ENCODE assay signal across 1 cellular context in the genomic region with DNA sequence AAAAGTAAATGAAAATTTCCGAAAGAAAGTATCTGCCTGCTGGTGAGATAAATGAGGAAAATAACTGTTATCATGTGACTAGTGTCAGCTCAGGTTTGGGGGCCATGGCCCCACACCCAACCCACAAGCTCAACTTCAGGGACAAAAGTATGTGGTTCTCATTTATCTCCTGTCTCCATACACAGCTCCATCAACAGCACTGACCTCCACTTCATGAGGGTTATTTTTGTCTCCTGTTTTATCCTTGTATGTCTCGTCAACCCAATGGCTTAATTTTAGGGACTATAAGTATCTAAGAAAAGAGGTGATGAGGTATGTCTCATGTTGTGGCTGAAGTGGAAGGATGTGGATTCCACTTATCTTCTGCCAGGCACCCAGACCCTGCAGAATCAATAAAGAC.
TF ChIP-seq lines count a peak whose summit lies in the region.

No MANE protein-coding gene starts in this region.

TF ChIP-seq in K562, 482 proteins besides CTCF, POLR2A, EP300 and RAD21 (continued from another document and continues in another):
- TF ChIP-seq, protein P1, sequence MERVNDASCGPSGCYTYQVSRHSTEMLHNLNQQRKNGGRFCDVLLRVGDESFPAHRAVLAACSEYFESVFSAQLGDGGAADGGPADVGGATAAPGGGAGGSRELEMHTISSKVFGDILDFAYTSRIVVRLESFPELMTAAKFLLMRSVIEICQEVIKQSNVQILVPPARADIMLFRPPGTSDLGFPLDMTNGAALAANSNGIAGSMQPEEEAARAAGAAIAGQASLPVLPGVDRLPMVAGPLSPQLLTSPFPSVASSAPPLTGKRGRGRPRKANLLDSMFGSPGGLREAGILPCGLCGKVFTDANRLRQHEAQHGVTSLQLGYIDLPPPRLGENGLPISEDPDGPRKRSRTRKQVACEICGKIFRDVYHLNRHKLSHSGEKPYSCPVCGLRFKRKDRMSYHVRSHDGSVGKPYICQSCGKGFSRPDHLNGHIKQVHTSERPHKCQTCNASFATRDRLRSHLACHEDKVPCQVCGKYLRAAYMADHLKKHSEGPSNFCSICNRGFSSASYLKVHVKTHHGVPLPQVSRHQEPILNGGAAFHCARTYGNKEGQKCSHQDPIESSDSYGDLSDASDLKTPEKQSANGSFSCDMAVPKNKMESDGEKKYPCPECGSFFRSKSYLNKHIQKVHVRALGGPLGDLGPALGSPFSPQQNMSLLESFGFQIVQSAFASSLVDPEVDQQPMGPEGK (CRISPR knock-in tag; IDR thresholded peaks at IDR 0.05; ENCODE audit: borderline replicate concordance): no peak
- TF ChIP-seq TCF3 (CRISPR knock-in tag; IDR thresholded peaks at IDR 0.05) (peak; percentile 74), CEBPG (CRISPR knock-in tag; IDR thresholded peaks at IDR 0.05) (no peak), CEBPG (tag; conservative IDR thresholded peaks at IDR 0.05 in 1 of 2, IDR thresholded peaks at IDR 0.05 in 1 of 2) (no peak), HDAC2 (IDR thresholded peaks at IDR 0.05) (no peak), ZNF133 (CRISPR knock-in tag; IDR thresholded peaks at IDR 0.05) (no peak), TRIM24 (IDR thresholded peaks at IDR 0.05) (no peak), PCBP2 (IDR thresholded peaks at IDR 0.05; ENCODE audit: low read depth, low read length, poor library complexity, severe bottlenecking) (no peak), MEF2D (tag; conservative IDR thresholded peaks at IDR 0.05; ENCODE audit: low read depth) (peak; percentile 68), CBFA2T3 (IDR thresholded peaks at IDR 0.05) (peak; percentile 28; the same call in 1 of the 2 replicates), ZKSCAN1 (IDR thresholded peaks at IDR 0.05; ENCODE audit: low read depth, low read length) (no peak), FOXM1 (IDR thresholded peaks at IDR 0.05; ENCODE audit: low read depth) (no peak), FOXM1 (CRISPR knock-in tag; IDR thresholded peaks at IDR 0.05; ENCODE audit: low read depth) (no peak), NFRKB (IDR thresholded peaks at IDR 0.05; ENCODE audit: low read depth) (no peak), ASH1L (IDR thresholded peaks at IDR 0.05; ENCODE audit: borderline replicate concordance, low read depth, partially characterized antibody) (no peak), LEF1 (IDR thresholded peaks at IDR 0.05) (no peak), TAL1 (IDR thresholded peaks at IDR 0.05) (peak; percentile 22), NBN (IDR thresholded peaks at IDR 0.05; ENCODE audit: low read depth) (no peak), ZNF699 (CRISPR knock-in tag; IDR thresholded peaks at IDR 0.05; ENCODE audit: insufficient replicate concordance) (no peak), HCFC1 (IDR thresholded peaks at IDR 0.05; ENCODE audit: low read depth, low read length) (no peak), DPF2 (IDR thresholded peaks at IDR 0.05) (no peak), SPI1 (IDR thresholded peaks at IDR 0.05; ENCODE audit: borderline replicate concordance, low read depth, low read length) (no peak), NR2C2 (CRISPR knock-in tag; IDR thresholded peaks at IDR 0.05) (no peak), NR2C2 (tag; IDR thresholded peaks at IDR 0.05) (no peak), XRCC3 (IDR thresholded peaks at IDR 0.05) (no peak)
- TF ChIP-seq, protein P2, sequence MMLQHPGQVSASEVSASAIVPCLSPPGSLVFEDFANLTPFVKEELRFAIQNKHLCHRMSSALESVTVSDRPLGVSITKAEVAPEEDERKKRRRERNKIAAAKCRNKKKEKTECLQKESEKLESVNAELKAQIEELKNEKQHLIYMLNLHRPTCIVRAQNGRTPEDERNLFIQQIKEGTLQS (IDR thresholded peaks at IDR 0.05): no peak
- TF ChIP-seq, protein P2 (CRISPR knock-in tag; conservative IDR thresholded peaks at IDR 0.05): no peak
- TF ChIP-seq, protein P3, sequence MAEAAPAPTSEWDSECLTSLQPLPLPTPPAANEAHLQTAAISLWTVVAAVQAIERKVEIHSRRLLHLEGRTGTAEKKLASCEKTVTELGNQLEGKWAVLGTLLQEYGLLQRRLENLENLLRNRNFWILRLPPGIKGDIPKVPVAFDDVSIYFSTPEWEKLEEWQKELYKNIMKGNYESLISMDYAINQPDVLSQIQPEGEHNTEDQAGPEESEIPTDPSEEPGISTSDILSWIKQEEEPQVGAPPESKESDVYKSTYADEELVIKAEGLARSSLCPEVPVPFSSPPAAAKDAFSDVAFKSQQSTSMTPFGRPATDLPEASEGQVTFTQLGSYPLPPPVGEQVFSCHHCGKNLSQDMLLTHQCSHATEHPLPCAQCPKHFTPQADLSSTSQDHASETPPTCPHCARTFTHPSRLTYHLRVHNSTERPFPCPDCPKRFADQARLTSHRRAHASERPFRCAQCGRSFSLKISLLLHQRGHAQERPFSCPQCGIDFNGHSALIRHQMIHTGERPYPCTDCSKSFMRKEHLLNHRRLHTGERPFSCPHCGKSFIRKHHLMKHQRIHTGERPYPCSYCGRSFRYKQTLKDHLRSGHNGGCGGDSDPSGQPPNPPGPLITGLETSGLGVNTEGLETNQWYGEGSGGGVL (CRISPR knock-in tag; IDR thresholded peaks at IDR 0.05): no peak
- TF ChIP-seq, protein P4, sequence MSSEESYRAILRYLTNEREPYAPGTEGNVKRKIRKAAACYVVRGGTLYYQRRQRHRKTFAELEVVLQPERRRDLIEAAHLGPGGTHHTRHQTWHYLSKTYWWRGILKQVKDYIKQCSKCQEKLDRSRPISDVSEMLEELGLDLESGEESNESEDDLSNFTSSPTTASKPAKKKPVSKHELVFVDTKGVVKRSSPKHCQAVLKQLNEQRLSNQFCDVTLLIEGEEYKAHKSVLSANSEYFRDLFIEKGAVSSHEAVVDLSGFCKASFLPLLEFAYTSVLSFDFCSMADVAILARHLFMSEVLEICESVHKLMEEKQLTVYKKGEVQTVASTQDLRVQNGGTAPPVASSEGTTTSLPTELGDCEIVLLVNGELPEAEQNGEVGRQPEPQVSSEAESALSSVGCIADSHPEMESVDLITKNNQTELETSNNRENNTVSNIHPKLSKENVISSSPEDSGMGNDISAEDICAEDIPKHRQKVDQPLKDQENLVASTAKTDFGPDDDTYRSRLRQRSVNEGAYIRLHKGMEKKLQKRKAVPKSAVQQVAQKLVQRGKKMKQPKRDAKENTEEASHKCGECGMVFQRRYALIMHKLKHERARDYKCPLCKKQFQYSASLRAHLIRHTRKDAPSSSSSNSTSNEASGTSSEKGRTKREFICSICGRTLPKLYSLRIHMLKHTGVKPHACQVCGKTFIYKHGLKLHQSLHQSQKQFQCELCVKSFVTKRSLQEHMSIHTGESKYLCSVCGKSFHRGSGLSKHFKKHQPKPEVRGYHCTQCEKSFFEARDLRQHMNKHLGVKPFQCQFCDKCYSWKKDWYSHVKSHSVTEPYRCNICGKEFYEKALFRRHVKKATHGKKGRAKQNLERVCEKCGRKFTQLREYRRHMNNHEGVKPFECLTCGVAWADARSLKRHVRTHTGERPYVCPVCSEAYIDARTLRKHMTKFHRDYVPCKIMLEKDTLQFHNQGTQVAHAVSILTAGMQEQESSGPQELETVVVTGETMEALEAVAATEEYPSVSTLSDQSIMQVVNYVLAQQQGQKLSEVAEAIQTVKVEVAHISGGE (CRISPR knock-in tag; IDR thresholded peaks at IDR 0.05): no peak
- TF ChIP-seq, protein P5, sequence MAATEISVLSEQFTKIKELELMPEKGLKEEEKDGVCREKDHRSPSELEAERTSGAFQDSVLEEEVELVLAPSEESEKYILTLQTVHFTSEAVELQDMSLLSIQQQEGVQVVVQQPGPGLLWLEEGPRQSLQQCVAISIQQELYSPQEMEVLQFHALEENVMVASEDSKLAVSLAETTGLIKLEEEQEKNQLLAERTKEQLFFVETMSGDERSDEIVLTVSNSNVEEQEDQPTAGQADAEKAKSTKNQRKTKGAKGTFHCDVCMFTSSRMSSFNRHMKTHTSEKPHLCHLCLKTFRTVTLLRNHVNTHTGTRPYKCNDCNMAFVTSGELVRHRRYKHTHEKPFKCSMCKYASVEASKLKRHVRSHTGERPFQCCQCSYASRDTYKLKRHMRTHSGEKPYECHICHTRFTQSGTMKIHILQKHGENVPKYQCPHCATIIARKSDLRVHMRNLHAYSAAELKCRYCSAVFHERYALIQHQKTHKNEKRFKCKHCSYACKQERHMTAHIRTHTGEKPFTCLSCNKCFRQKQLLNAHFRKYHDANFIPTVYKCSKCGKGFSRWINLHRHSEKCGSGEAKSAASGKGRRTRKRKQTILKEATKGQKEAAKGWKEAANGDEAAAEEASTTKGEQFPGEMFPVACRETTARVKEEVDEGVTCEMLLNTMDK (IDR thresholded peaks at IDR 0.05; ENCODE audit: borderline replicate concordance, insufficient read depth, low read depth, low read length, poor library complexity, severe bottlenecking): no peak
- TF ChIP-seq, protein P6, sequence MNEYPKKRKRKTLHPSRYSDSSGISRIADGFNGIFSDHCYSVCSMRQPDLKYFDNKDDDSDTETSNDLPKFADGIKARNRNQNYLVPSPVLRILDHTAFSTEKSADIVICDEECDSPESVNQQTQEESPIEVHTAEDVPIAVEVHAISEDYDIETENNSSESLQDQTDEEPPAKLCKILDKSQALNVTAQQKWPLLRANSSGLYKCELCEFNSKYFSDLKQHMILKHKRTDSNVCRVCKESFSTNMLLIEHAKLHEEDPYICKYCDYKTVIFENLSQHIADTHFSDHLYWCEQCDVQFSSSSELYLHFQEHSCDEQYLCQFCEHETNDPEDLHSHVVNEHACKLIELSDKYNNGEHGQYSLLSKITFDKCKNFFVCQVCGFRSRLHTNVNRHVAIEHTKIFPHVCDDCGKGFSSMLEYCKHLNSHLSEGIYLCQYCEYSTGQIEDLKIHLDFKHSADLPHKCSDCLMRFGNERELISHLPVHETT (CRISPR knock-in tag; conservative IDR thresholded peaks at IDR 0.05 in 1 of 2, IDR thresholded peaks at IDR 0.05 in 1 of 2): no peak
- TF ChIP-seq, protein P7, sequence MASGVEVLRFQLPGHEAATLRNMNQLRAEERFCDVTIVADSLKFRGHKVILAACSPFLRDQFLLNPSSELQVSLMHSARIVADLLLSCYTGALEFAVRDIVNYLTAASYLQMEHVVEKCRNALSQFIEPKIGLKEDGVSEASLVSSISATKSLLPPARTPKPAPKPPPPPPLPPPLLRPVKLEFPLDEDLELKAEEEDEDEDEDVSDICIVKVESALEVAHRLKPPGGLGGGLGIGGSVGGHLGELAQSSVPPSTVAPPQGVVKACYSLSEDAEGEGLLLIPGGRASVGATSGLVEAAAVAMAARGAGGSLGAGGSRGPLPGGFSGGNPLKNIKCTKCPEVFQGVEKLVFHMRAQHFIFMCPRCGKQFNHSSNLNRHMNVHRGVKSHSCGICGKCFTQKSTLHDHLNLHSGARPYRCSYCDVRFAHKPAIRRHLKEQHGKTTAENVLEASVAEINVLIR (CRISPR knock-in tag; IDR thresholded peaks at IDR 0.05): no peak
- TF ChIP-seq, protein P8, sequence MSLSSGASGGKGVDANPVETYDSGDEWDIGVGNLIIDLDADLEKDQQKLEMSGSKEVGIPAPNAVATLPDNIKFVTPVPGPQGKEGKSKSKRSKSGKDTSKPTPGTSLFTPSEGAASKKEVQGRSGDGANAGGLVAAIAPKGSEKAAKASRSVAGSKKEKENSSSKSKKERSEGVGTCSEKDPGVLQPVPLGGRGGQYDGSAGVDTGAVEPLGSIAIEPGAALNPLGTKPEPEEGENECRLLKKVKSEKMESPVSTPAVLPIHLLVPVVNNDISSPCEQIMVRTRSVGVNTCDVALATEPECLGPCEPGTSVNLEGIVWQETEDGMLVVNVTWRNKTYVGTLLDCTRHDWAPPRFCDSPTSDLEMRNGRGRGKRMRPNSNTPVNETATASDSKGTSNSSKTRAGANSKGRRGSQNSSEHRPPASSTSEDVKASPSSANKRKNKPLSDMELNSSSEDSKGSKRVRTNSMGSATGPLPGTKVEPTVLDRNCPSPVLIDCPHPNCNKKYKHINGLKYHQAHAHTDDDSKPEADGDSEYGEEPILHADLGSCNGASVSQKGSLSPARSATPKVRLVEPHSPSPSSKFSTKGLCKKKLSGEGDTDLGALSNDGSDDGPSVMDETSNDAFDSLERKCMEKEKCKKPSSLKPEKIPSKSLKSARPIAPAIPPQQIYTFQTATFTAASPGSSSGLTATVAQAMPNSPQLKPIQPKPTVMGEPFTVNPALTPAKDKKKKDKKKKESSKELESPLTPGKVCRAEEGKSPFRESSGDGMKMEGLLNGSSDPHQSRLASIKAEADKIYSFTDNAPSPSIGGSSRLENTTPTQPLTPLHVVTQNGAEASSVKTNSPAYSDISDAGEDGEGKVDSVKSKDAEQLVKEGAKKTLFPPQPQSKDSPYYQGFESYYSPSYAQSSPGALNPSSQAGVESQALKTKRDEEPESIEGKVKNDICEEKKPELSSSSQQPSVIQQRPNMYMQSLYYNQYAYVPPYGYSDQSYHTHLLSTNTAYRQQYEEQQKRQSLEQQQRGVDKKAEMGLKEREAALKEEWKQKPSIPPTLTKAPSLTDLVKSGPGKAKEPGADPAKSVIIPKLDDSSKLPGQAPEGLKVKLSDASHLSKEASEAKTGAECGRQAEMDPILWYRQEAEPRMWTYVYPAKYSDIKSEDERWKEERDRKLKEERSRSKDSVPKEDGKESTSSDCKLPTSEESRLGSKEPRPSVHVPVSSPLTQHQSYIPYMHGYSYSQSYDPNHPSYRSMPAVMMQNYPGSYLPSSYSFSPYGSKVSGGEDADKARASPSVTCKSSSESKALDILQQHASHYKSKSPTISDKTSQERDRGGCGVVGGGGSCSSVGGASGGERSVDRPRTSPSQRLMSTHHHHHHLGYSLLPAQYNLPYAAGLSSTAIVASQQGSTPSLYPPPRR (CRISPR knock-in tag; IDR thresholded peaks at IDR 0.05; ENCODE audit: borderline replicate concordance): no peak
- TF ChIP-seq, protein P9, sequence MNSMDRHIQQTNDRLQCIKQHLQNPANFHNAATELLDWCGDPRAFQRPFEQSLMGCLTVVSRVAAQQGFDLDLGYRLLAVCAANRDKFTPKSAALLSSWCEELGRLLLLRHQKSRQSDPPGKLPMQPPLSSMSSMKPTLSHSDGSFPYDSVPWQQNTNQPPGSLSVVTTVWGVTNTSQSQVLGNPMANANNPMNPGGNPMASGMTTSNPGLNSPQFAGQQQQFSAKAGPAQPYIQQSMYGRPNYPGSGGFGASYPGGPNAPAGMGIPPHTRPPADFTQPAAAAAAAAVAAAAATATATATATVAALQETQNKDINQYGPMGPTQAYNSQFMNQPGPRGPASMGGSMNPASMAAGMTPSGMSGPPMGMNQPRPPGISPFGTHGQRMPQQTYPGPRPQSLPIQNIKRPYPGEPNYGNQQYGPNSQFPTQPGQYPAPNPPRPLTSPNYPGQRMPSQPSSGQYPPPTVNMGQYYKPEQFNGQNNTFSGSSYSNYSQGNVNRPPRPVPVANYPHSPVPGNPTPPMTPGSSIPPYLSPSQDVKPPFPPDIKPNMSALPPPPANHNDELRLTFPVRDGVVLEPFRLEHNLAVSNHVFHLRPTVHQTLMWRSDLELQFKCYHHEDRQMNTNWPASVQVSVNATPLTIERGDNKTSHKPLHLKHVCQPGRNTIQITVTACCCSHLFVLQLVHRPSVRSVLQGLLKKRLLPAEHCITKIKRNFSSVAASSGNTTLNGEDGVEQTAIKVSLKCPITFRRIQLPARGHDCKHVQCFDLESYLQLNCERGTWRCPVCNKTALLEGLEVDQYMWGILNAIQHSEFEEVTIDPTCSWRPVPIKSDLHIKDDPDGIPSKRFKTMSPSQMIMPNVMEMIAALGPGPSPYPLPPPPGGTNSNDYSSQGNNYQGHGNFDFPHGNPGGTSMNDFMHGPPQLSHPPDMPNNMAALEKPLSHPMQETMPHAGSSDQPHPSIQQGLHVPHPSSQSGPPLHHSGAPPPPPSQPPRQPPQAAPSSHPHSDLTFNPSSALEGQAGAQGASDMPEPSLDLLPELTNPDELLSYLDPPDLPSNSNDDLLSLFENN (IDR thresholded peaks at IDR 0.05; ENCODE audit: low read depth in 2 of 2, low read length in 2 of 2): no peak
